Comparison of ENCODE assay signal across 25 cellular contexts in genomic region chr2:204428675-204429074, GRCh38.
DNase-seq lines count a peak whose midpoint lies in the region; ATAC-seq, FAIRE-seq and TF ChIP-seq lines count a peak whose summit lies in the region.
"Had no signal": no experiment of that assay in that cellular context is flagged by ENCODE, and none has a peak within 500 bp of the region (broad histone marks: within the 10 kb centered on the region; RNA-seq: fewer than 3 reads in every experiment).

No MANE protein-coding gene starts in this region.

- no peaks in the 10 kb centered on the region for H3K27me3 ChIP-seq in RWPE2 (ENCODE audit: insufficient read depth, poor library complexity, severe bottlenecking)
- H3K27me3 ChIP-seq in foreskin keratinocyte = no peaks in the 10 kb centered on the region
- H3K27me3 ChIP-seq in brain microvascular endothelial cell (replicated peaks) = no peaks in the 10 kb centered on the region
- H3K27me3 ChIP-seq: BE2C, BLaER1 had no signal

- H3K9me3 ChIP-seq in A549 (peaks cover 11% of the 10 kb centered on the region), RWPE2 (ENCODE audit: severe bottlenecking) (no peaks in the 10 kb centered on the region)
- H3K9me3 ChIP-seq: BE2C had no signal

- no peak for TF ChIP-seq POLR2A in A549 (IDR thresholded peaks at IDR 0.05; ENCODE audit: low read length)

- in situ Hi-C loops in brain microvascular endothelial cell (cut with HindIII; ENCODE audit: low pct_ligation_motif_present, low sequenced_read_pairs) = no loop called here

- H3K4me3 ChIP-seq in A549 (no peak overlapping the region), RWPE2 (ENCODE audit: severe bottlenecking) (no peak overlapping the region), brain microvascular endothelial cell (ENCODE audit: low read depth, low read length) (no peak overlapping the region)
- H3K4me3 ChIP-seq: BLaER1, GM12878 had no signal

- DNase-seq in A549 (ENCODE audit: low read depth in 1 of 2, low spot score in 1 of 2) (no peak), RWPE2 (ENCODE audit: low spot score) (no peak), foreskin keratinocyte (no peak), NK-92 (lab: John Stamatoyannopoulos, UW; ENCODE audit: unreplicated experiment) (no peak), brain microvascular endothelial cell (no peak)
- no peak for DNase-seq in activated CD8-positive, alpha-beta memory T cell treated with anti-CD3 and anti-CD28 coated beads, Interleukin-2, amount 50 U/mL, for 48 hours
- DNase-seq: ACHN; BE2C; C1 segment of cervical spinal cord; CD4-positive, alpha-beta memory T cell; CD4-positive, CD25-positive, alpha-beta regulatory T cell; CD8-positive, alpha-beta memory T cell; COR-L47; DMS 273 treated with DMSO at 0.1 percent for 48 hours; DMS153; DMS53; DMS79; DND-41; EL; GDM1 had no signal

- H3K36me3 ChIP-seq in RWPE2 (ENCODE audit: low read depth) = no peaks in the 10 kb centered on the region
- no peaks in the 10 kb centered on the region for H3K36me3 ChIP-seq in brain microvascular endothelial cell (replicated peaks)
- H3K36me3 ChIP-seq: BE2C, BLaER1 had no signal

- no peak for TF ChIP-seq RAD21 in A549 (conservative IDR thresholded peaks at IDR 0.05 in 1 of 2, IDR thresholded peaks at IDR 0.05 in 1 of 2)

- H3K4me2 ChIP-seq in A549 = no peak overlapping the region
- H3K4me2 ChIP-seq: BLaER1 had no signal

- no peak for TF ChIP-seq EP300 in A549 (IDR thresholded peaks at IDR 0.05)

- no peak overlapping the region for H3K27ac ChIP-seq in A549
- no peak overlapping the region for H3K27ac ChIP-seq in RWPE2 (ENCODE audit: poor library complexity, severe bottlenecking)
- no peak overlapping the region for H3K27ac ChIP-seq in foreskin keratinocyte
- H3K27ac ChIP-seq in brain microvascular endothelial cell = no peak overlapping the region
- H3K27ac ChIP-seq: 22Rv1, BLaER1 had no signal

- TF ChIP-seq CTCF in A549 (IDR thresholded peaks at IDR 0.05) (no peak), RWPE2 (IDR thresholded peaks at IDR 0.05; ENCODE audit: poor library complexity, severe bottlenecking) (no peak), foreskin keratinocyte (conservative IDR thresholded peaks at IDR 0.05) (peak; percentile 2), brain microvascular endothelial cell (IDR thresholded peaks at IDR 0.05; ENCODE audit: low read depth, low read length, missing control alignments) (no peak)

- peak; percentile 32 to 64; a peak in 1 of 6 replicates for ATAC-seq in A549
- ATAC-seq in RWPE2 (ENCODE audit: low read depth) = 0 out of 3 replicates have a peak, but pooled peaks have one; percentile 36
- ATAC-seq in foreskin keratinocyte = no peak
- ATAC-seq: GM12878 had no signal

- FAIRE-seq in A549 (lab: Jason Lieb, UNC) = no peak
- FAIRE-seq: GM12878, GM12892, GM18507 had no signal

- POLR2A ChIA-PET in A549 (lab: Yijun Ruan, JAX) = no interaction called here

- CTCF ChIA-PET in A549 (lab: Yijun Ruan, JAX) = interaction anchor here (0.6 to 2.0 kb wide), 2 partner anchors 15 to 267 kb away, joined by 3 to 5 read pairs; no protein-coding TSS in a partner anchor

- no peaks in the 10 kb centered on the region for H3K4me1 ChIP-seq in A549
- H3K4me1 ChIP-seq in RWPE2 (ENCODE audit: insufficient read depth, poor library complexity, severe bottlenecking) = no peaks in the 10 kb centered on the region
- H3K4me1 ChIP-seq in foreskin keratinocyte = no peaks in the 10 kb centered on the region
- H3K4me1 ChIP-seq: BE2C, BLaER1 had no signal

TF ChIP-seq in A549, 52 proteins besides CTCF, POLR2A, EP300 and RAD21:
- TF ChIP-seq MAFK (IDR thresholded peaks at IDR 0.05; ENCODE audit: partially characterized antibody) (no peak), RFX5 (IDR thresholded peaks at IDR 0.05) (no peak), JUN (IDR thresholded peaks at IDR 0.05) (no peak), CBX8 (IDR thresholded peaks at IDR 0.05) (no peak), RNF2 (IDR thresholded peaks at IDR 0.05; ENCODE audit: borderline replicate concordance, low read depth) (no peak), PBX3 (IDR thresholded peaks at IDR 0.05) (no peak), MYC (IDR thresholded peaks at IDR 0.05; ENCODE audit: borderline replicate concordance, low read length) (no peak), CBX2 (IDR thresholded peaks at IDR 0.05; ENCODE audit: borderline replicate concordance, low read depth) (no peak), GATA3 (IDR thresholded peaks at IDR 0.05; ENCODE audit: borderline replicate concordance) (no peak), RCOR1 (IDR thresholded peaks at IDR 0.05; ENCODE audit: low read depth, low read length) (no peak), TFCP2L1 (CRISPR knock-in tag; IDR thresholded peaks at IDR 0.05) (no peak), BCL3 (IDR thresholded peaks at IDR 0.05) (no peak), RARB (CRISPR knock-in tag; IDR thresholded peaks at IDR 0.05) (no peak), HEYL (CRISPR knock-in tag; IDR thresholded peaks at IDR 0.05) (no peak), NR3C1 (IDR thresholded peaks at IDR 0.05) (no peak), KDM5A (IDR thresholded peaks at IDR 0.05) (no peak), CHD4 (IDR thresholded peaks at IDR 0.05; ENCODE audit: borderline replicate concordance) (no peak), SMC3 (IDR thresholded peaks at IDR 0.05) (no peak), POLR2AphosphoS2 (conservative IDR thresholded peaks at IDR 0.05; ENCODE audit: low read length) (no peak)
